Comparison of ENCODE assay signal across 26 cellular contexts in genomic region chr7:4048336-4048735, GRCh38.
"Had no signal": no experiment of that assay in that cellular context is flagged by ENCODE, and none has a peak within 500 bp of the region (broad histone marks: within the 10 kb centered on the region; RNA-seq: fewer than 3 reads in every experiment).

No MANE protein-coding gene starts in this region.

- ATAC-seq: esophagus mucosa; gastrocnemius medialis; left cardiac atrium; left lung; naive thymus-derived CD8-positive, alpha-beta T cell; pancreas; right lobe of liver had no signal

- H3K4me1 Mint-ChIP-seq: naive thymus-derived CD8-positive, alpha-beta T cell had no signal

- H3K4me3 Mint-ChIP-seq: endodermal cell; naive thymus-derived CD8-positive, alpha-beta T cell; nephron progenitor cell had no signal

- H3K27me3 ChIP-seq: dorsolateral prefrontal cortex, gastrocnemius medialis, left lung, pancreas, right lobe of liver, stomach, thyroid gland had no signal

- H3K27ac ChIP-seq: dorsolateral prefrontal cortex, epithelial cell of prostate, gastrocnemius medialis, left lung, pancreas, right lobe of liver, stomach, thyroid gland had no signal

- H3K27ac Mint-ChIP-seq: endodermal cell; naive thymus-derived CD8-positive, alpha-beta T cell; nephron progenitor cell had no signal

- H3K9me3 Mint-ChIP-seq: endodermal cell; naive thymus-derived CD8-positive, alpha-beta T cell had no signal

- H3K9me3 ChIP-seq: gastrocnemius medialis, left lung, pancreas, right lobe of liver, stomach, thyroid gland had no signal

- H3K4me3 ChIP-seq: dorsolateral prefrontal cortex, gastrocnemius medialis, left lung, pancreas, right lobe of liver, smooth muscle cell, stomach, thyroid gland had no signal

- H3K36me3 Mint-ChIP-seq: naive thymus-derived CD8-positive, alpha-beta T cell had no signal

- H3K36me3 ChIP-seq: gastrocnemius medialis, left lung, pancreas, right lobe of liver, stomach, thyroid gland had no signal

- FAIRE-seq: colon, pancreas had no signal

- DNase-seq: dorsolateral prefrontal cortex; effector CD8-positive, alpha-beta T cell; endodermal cell; foreskin fibroblast; gastrocnemius medialis; head of caudate nucleus; left cardiac atrium; left lung; naive thymus-derived CD8-positive, alpha-beta T cell; nephron progenitor cell; occipital lobe; pancreas; retina; stimulated activated CD4-positive, alpha-beta T cell treated with anti-CD3 and anti-CD28 coated beads, Interleukin-12 subunit alpha, Interleukin-12 subunit beta, amount 100 ng/mL, for 4 hours; stimulated activated CD4-positive, alpha-beta T cell treated with anti-CD3 and anti-CD28 coated beads, Interleukin-1b, Interleukin-23, amount 100 ng/mL, for 48 hours; stimulated activated CD4-positive, alpha-beta T cell treated with anti-CD3 and anti-CD28 coated beads, Interleukin-4, amount 100 ng/mL, for 1 hour; stimulated activated CD8-positive, alpha-beta memory T cell treated with anti-CD3 and anti-CD28 coated beads, Interleukin-4, amount 100 ng/mL, for 48 hours; stimulated activated naive CD4-positive, alpha-beta T cell; stomach; thyroid gland; trophoblast cell had no signal

- H3K4me1 ChIP-seq: gastrocnemius medialis, left lung, pancreas, right lobe of liver, stomach, thyroid gland had no signal
